In genomic region chr19:19507354-19507753, GRCh38 we compare ENCODE assay signal across 24 cellular contexts. TPM values are rescaled to one million over a fixed set of nuclear protein-coding genes. Genes with fewer than 3 reads are reported as not detected.
"Had no signal": no experiment of that assay in that cellular context is flagged by ENCODE, and none has a peak within 500 bp of the region (broad histone marks: within the 10 kb centered on the region; RNA-seq: fewer than 3 reads in every experiment).

No MANE protein-coding gene starts in this region.

- ATAC-seq: gastrocnemius medialis; left lobe of liver; stimulated activated naive CD8-positive, alpha-beta T cell treated with anti-CD3 and anti-CD28 coated beads, Interleukin-15, amount 100 ng/mL, for 72 hours had no signal

- H3K9me3 ChIP-seq: gastrocnemius medialis, ovary, psoas muscle, spleen, thyroid gland, vagina had no signal

- H3K27me3 Mint-ChIP-seq: memory B cell; natural killer cell treated with Interleukin-12 subunit alpha and Interleukin-12 subunit beta and Interleukin-15 and Interleukin-18, amount 100 ng/mL, for 72 hours; stimulated activated naive CD8-positive, alpha-beta T cell treated with anti-CD3 and anti-CD28 coated beads, Interleukin-15, amount 100 ng/mL, for 72 hours had no signal

- H3K4me1 ChIP-seq: gastrocnemius medialis, neural progenitor cell, psoas muscle, spleen, vagina had no signal

- H3K4me3 Mint-ChIP-seq: memory B cell; natural killer cell treated with Interleukin-12 subunit alpha and Interleukin-12 subunit beta and Interleukin-15 and Interleukin-18, amount 100 ng/mL, for 72 hours; neural progenitor cell; stimulated activated naive CD8-positive, alpha-beta T cell treated with anti-CD3 and anti-CD28 coated beads, Interleukin-15, amount 100 ng/mL, for 72 hours had no signal

- H3K27me3 ChIP-seq: gastrocnemius medialis, neural progenitor cell, ovary, spleen, thyroid gland, vagina had no signal

- H3K4me1 Mint-ChIP-seq: memory B cell; stimulated activated naive CD8-positive, alpha-beta T cell treated with anti-CD3 and anti-CD28 coated beads, Interleukin-15, amount 100 ng/mL, for 72 hours had no signal

- H3K27ac ChIP-seq: epithelial cell of prostate, gastrocnemius medialis, neural progenitor cell, ovary, psoas muscle, thyroid gland, vagina had no signal

- H3K4me3 ChIP-seq: gastrocnemius medialis, lung, neural progenitor cell, ovary, psoas muscle, skin epidermis, spleen, thyroid gland, vagina had no signal

- H3K27ac Mint-ChIP-seq: memory B cell, neural progenitor cell had no signal

- H3K36me3 ChIP-seq: neural progenitor cell, ovary had no signal

- H3K9me3 Mint-ChIP-seq: memory B cell; natural killer cell treated with Interleukin-12 subunit alpha and Interleukin-12 subunit beta and Interleukin-15 and Interleukin-18, amount 100 ng/mL, for 72 hours; neural progenitor cell; stimulated activated naive CD8-positive, alpha-beta T cell treated with anti-CD3 and anti-CD28 coated beads, Interleukin-15, amount 100 ng/mL, for 72 hours had no signal

- H3K9ac ChIP-seq: neural progenitor cell had no signal

- FAIRE-seq: keratinocyte had no signal

- DNase-seq: cortex of kidney; foreskin fibroblast; gastrocnemius medialis; head of caudate nucleus; nucleus accumbens; ovary; psoas muscle; spleen; stimulated activated CD4-positive, alpha-beta T cell treated with anti-CD3 and anti-CD28 coated beads, Interleukin-4, amount 100 ng/mL, for 4 hours; stimulated activated naive CD4-positive, alpha-beta T cell; stimulated activated naive CD8-positive, alpha-beta T cell treated with anti-CD3 and anti-CD28 coated beads, Interleukin-15, amount 100 ng/mL, for 72 hours; thyroid gland; trophoblast cell had no signal

- H3K4me2 ChIP-seq: neural progenitor cell had no signal

- H2AFZ ChIP-seq: neural progenitor cell had no signal

RNA-seq across cellular contexts. Expression of gene CILP2, which starts 30.7 kb away (rescaled TPM):
- total RNA-seq: esophagus mucosa, glomerular endothelial cell, psoas muscle had no signal
